Comparison of ENCODE assay signal across 8 cellular contexts in genomic region chr4:130336585-130337217, GRCh38.
DNase-seq lines count a peak whose midpoint lies in the region; ATAC-seq and TF ChIP-seq lines count a peak whose summit lies in the region.

No MANE protein-coding gene starts in this region.

- H3K36me3 ChIP-seq in GM23338 (ENCODE audit: insufficient read depth), result no peaks in the 10 kb centered on the region
- H3K36me3 ChIP-seq in CD8-positive, alpha-beta memory T cell (ENCODE audit: insufficient read depth, low read length), result no peaks in the 10 kb centered on the region

- no peak for TF ChIP-seq POLR2A in GM18505 (IDR thresholded peaks at IDR 0.05; ENCODE audit: borderline replicate concordance, extremely low read depth, insufficient read depth, insufficient read length)

- H3K4me3 Mint-ChIP-seq in GM23338, result no peak overlapping the region
- no peak overlapping the region for H3K4me3 Mint-ChIP-seq in endothelial cell (ENCODE audit: unreplicated experiment)
- no peak overlapping the region for H3K4me3 Mint-ChIP-seq in type B pancreatic cell
- no peak overlapping the region for H3K4me3 Mint-ChIP-seq in CD8-positive, alpha-beta memory T cell
- no peak overlapping the region for H3K4me3 Mint-ChIP-seq in activated CD4-positive, alpha-beta T cell treated with anti-CD3 and anti-CD28 coated beads for 36 hours

- POLR2A ChIA-PET in CD8-positive, alpha-beta memory T cell (lab: Charles Lee), result no interaction called here
- POLR2A ChIA-PET in activated CD4-positive, alpha-beta T cell treated with anti-CD3 and anti-CD28 coated beads for 36 hours (lab: Charles Lee), result no interaction called here

- intact Hi-C loops in activated CD4-positive, alpha-beta T cell treated with anti-CD3 and anti-CD28 coated beads for 36 hours (cut with DNase I, micrococcal nuclease), result no loop called here

- no peaks in the 10 kb centered on the region for H3K9me3 Mint-ChIP-seq in GM23338
- H3K9me3 Mint-ChIP-seq in endothelial cell (ENCODE audit: unreplicated experiment), result no peaks in the 10 kb centered on the region
- H3K9me3 Mint-ChIP-seq in type B pancreatic cell, result no peaks in the 10 kb centered on the region
- peaks cover 0 to 12% (median 4%) of the 10 kb centered on the region in 5 donors for H3K9me3 Mint-ChIP-seq in CD8-positive, alpha-beta memory T cell
- H3K9me3 Mint-ChIP-seq in activated CD4-positive, alpha-beta T cell treated with anti-CD3 and anti-CD28 coated beads for 36 hours (ENCODE audit: low read depth), result no peaks in the 10 kb centered on the region

- TF ChIP-seq CTCF in GM23338 (conservative IDR thresholded peaks at IDR 0.05; ENCODE audit: low read depth in 2 of 2) (peak; percentile 55 to 57), LNCAP (IDR thresholded peaks at IDR 0.05) (0 out of 2 replicates have a peak, but pooled peaks have one; percentile 23), endothelial cell (IDR thresholded peaks at IDR 0.05; ENCODE audit: unreplicated experiment) (peak; percentile 53), type B pancreatic cell (conservative IDR thresholded peaks at IDR 0.05) (peak; percentile 68)

- DNase-seq in GM23338 (ENCODE audit: low spot score), result peak; percentile 47
- DNase-seq in endothelial cell (ENCODE audit: low spot score), result no peak
- no peak for DNase-seq in type B pancreatic cell (ENCODE audit: extremely low spot score, unreplicated experiment)
- no peak for DNase-seq in CD8-positive, alpha-beta memory T cell
- DNase-seq in activated CD4-positive, alpha-beta T cell treated with anti-CD3 and anti-CD28 coated beads for 36 hours, result no peak
- no peak for DNase-seq in DMS114 treated with DMSO at 0.1 percent for 48 hours (lab: John Stamatoyannopoulos, UW; ENCODE audit: unreplicated experiment)

- H3K27ac Mint-ChIP-seq in GM23338 (no peak overlapping the region), endothelial cell (ENCODE audit: unreplicated experiment) (no peak overlapping the region), type B pancreatic cell (no peak overlapping the region)
- no peak overlapping the region for H3K27ac Mint-ChIP-seq in CD8-positive, alpha-beta memory T cell
- H3K27ac Mint-ChIP-seq in activated CD4-positive, alpha-beta T cell treated with anti-CD3 and anti-CD28 coated beads for 36 hours, result no peak overlapping the region

- H3K27me3 ChIP-seq in GM23338 (ENCODE audit: insufficient read depth), result no peaks in the 10 kb centered on the region
- H3K27me3 ChIP-seq in CD8-positive, alpha-beta memory T cell (ENCODE audit: insufficient read depth, low read length, poor library complexity, severe bottlenecking), result no peaks in the 10 kb centered on the region

- H3K36me3 Mint-ChIP-seq in GM23338 (ENCODE audit: low read depth) (peaks cover 9% of the 10 kb centered on the region), endothelial cell (ENCODE audit: low read depth, unreplicated experiment) (no peaks in the 10 kb centered on the region), type B pancreatic cell (no peaks in the 10 kb centered on the region)
- H3K36me3 Mint-ChIP-seq in CD8-positive, alpha-beta memory T cell, result no peaks in the 10 kb centered on the region
- no peaks in the 10 kb centered on the region for H3K36me3 Mint-ChIP-seq in activated CD4-positive, alpha-beta T cell treated with anti-CD3 and anti-CD28 coated beads for 36 hours (ENCODE audit: low read depth)

- H3K79me2 ChIP-seq in GM23338 (replicated peaks; ENCODE audit: insufficient read depth), result no peaks in the 10 kb centered on the region

- no peaks in the 10 kb centered on the region for H3F3A ChIP-seq in GM23338 (replicated peaks; ENCODE audit: low read depth)

- H3K4me2 ChIP-seq in GM23338, result no peak overlapping the region

- no peaks in the 10 kb centered on the region for H4K20me1 ChIP-seq in GM23338 (replicated peaks; ENCODE audit: insufficient read depth)

- H3K27ac ChIP-seq in GM23338 (ENCODE audit: low read depth), result no peak overlapping the region
- H3K27ac ChIP-seq in CD8-positive, alpha-beta memory T cell (ENCODE audit: low read depth, low read length), result no peak overlapping the region

- CTCF ChIA-PET in CD8-positive, alpha-beta memory T cell (lab: Charles Lee), result interaction anchor here (1.3 kb wide), 1 partner anchor 15 kb away, joined by 3 read pairs; no protein-coding TSS in a partner anchor
- CTCF ChIA-PET in activated CD4-positive, alpha-beta T cell treated with anti-CD3 and anti-CD28 coated beads for 36 hours (lab: Charles Lee), result interaction anchor here (1.0 kb wide), 1 partner anchor 20 kb away, joined by 3 read pairs; no protein-coding TSS in a partner anchor

- H2AFZ ChIP-seq in GM23338, result no peak overlapping the region

- H3K4me1 Mint-ChIP-seq in GM23338, result peaks cover 13% of the 10 kb centered on the region; the same call in 2 of the 3 replicates
- H3K4me1 Mint-ChIP-seq in endothelial cell (ENCODE audit: unreplicated experiment), result no peaks in the 10 kb centered on the region
- H3K4me1 Mint-ChIP-seq in type B pancreatic cell (ENCODE audit: unreplicated experiment), result no peaks in the 10 kb centered on the region
- no peaks in the 10 kb centered on the region for H3K4me1 Mint-ChIP-seq in CD8-positive, alpha-beta memory T cell
- H3K4me1 Mint-ChIP-seq in activated CD4-positive, alpha-beta T cell treated with anti-CD3 and anti-CD28 coated beads for 36 hours, result no peaks in the 10 kb centered on the region

- H3K4me3 ChIP-seq in GM23338, result no peak overlapping the region
- H3K4me3 ChIP-seq in CD8-positive, alpha-beta memory T cell (ENCODE audit: low read length), result no peak overlapping the region

- peak; percentile 90 for ATAC-seq in GM18505 (IDR thresholded peaks at IDR 0.05; ENCODE audit: unreplicated experiment)
- no peak for ATAC-seq in GM23338
- no peak for ATAC-seq in activated CD4-positive, alpha-beta T cell treated with anti-CD3 and anti-CD28 coated beads for 36 hours

- H3K9me2 ChIP-seq in GM23338 (ENCODE audit: insufficient read depth), result 0 out of 2 replicates have a peak, but pooled peaks cover 4% of the 10 kb centered on the region

- H3K4me1 ChIP-seq in GM23338 (ENCODE audit: insufficient read depth), result peaks cover 17% of the 10 kb centered on the region
- no peaks in the 10 kb centered on the region for H3K4me1 ChIP-seq in CD8-positive, alpha-beta memory T cell (ENCODE audit: insufficient read depth, low read length)

- no peaks in the 10 kb centered on the region for H3K9me3 ChIP-seq in CD8-positive, alpha-beta memory T cell (ENCODE audit: low read length)

- no peaks in the 10 kb centered on the region for H3K27me3 Mint-ChIP-seq in GM23338 (ENCODE audit: insufficient read depth, low read depth, poor library complexity)
- no peaks in the 10 kb centered on the region for H3K27me3 Mint-ChIP-seq in endothelial cell (ENCODE audit: unreplicated experiment)
- H3K27me3 Mint-ChIP-seq in type B pancreatic cell, result no peaks in the 10 kb centered on the region
- no peaks in the 10 kb centered on the region for H3K27me3 Mint-ChIP-seq in CD8-positive, alpha-beta memory T cell
- no peaks in the 10 kb centered on the region for H3K27me3 Mint-ChIP-seq in activated CD4-positive, alpha-beta T cell treated with anti-CD3 and anti-CD28 coated beads for 36 hours

TF ChIP-seq in GM23338, 12 proteins besides CTCF, POLR2A, EP300 and RAD21 (continues in another document):
- no peak for TF ChIP-seq EZH2 (IDR thresholded peaks at IDR 0.05; ENCODE audit: low read depth, unreplicated experiment)
- TF ChIP-seq EZH2phosphoT487 (IDR thresholded peaks at IDR 0.05; ENCODE audit: unreplicated experiment), result no peak
- TF ChIP-seq STAT1 (IDR thresholded peaks at IDR 0.05; ENCODE audit: unreplicated experiment), result no peak
- TF ChIP-seq ZNF114 (CRISPR knock-in tag; IDR thresholded peaks at IDR 0.05), result no peak
- TF ChIP-seq NANOG (IDR thresholded peaks at IDR 0.05; ENCODE audit: borderline replicate concordance), result no peak
- TF ChIP-seq REST (IDR thresholded peaks at IDR 0.05; ENCODE audit: unreplicated experiment), result no peak
- no peak for TF ChIP-seq CREB1 (CRISPR knock-in tag; IDR thresholded peaks at IDR 0.05; ENCODE audit: low read depth)
- TF ChIP-seq JUNB (IDR thresholded peaks at IDR 0.05; ENCODE audit: unreplicated experiment), result no peak
- no peak for TF ChIP-seq POLR2AphosphoS5 (IDR thresholded peaks at IDR 0.05; ENCODE audit: low read depth)
